ENCODE assay signal across 2 cellular contexts in genomic region chr4:176793060-176793605, GRCh38.
TF ChIP-seq lines count a peak whose summit lies in the region.

No MANE protein-coding gene starts in this region.

TF ChIP-seq in liver, 16 proteins besides CTCF, POLR2A, EP300 and RAD21:
- no peak for TF ChIP-seq EGR1 (IDR thresholded peaks at IDR 0.05; ENCODE audit: low read depth in 2 of 2)
- TF ChIP-seq HNF4A (conservative IDR thresholded peaks at IDR 0.05) = no peak
- no peak for TF ChIP-seq ZBTB33 (IDR thresholded peaks at IDR 0.05)
- TF ChIP-seq FOXA1 (IDR thresholded peaks at IDR 0.05) = no peak
- no peak for TF ChIP-seq YY1 (IDR thresholded peaks at IDR 0.05)
- TF ChIP-seq HNF4G (IDR thresholded peaks at IDR 0.05) = no peak
- no peak for TF ChIP-seq JUND (IDR thresholded peaks at IDR 0.05)
- TF ChIP-seq SP1 (IDR thresholded peaks at IDR 0.05) = no peak
- no peak for TF ChIP-seq FOXA2 (IDR thresholded peaks at IDR 0.05)
- no peak for TF ChIP-seq REST (IDR thresholded peaks at IDR 0.05)
- no peak for TF ChIP-seq GABPA (IDR thresholded peaks at IDR 0.05 in 1 of 2, conservative IDR thresholded peaks at IDR 0.05 in 1 of 2)
- TF ChIP-seq NR2F2 (IDR thresholded peaks at IDR 0.05) = no peak
- no peak for TF ChIP-seq TAF1 (conservative IDR thresholded peaks at IDR 0.05)
- TF ChIP-seq, protein P1, sequence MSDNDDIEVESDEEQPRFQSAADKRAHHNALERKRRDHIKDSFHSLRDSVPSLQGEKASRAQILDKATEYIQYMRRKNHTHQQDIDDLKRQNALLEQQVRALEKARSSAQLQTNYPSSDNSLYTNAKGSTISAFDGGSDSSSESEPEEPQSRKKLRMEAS (IDR thresholded peaks at IDR 0.05) = no peak
- TF ChIP-seq, protein P2, sequence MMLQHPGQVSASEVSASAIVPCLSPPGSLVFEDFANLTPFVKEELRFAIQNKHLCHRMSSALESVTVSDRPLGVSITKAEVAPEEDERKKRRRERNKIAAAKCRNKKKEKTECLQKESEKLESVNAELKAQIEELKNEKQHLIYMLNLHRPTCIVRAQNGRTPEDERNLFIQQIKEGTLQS (IDR thresholded peaks at IDR 0.05) = no peak
- TF ChIP-seq RXRA (IDR thresholded peaks at IDR 0.05) = no peak
TF ChIP-seq in liver: peak in this region for 0.

TF ChIP-seq in HepG2, 621 proteins besides CTCF, POLR2A, EP300 and RAD21:
- TF ChIP-seq HNRNPUL1 (IDR thresholded peaks at IDR 0.05; ENCODE audit: low read depth, low read length) (no peak), PCBP1 (IDR thresholded peaks at IDR 0.05; ENCODE audit: borderline replicate concordance, low read depth, low read length) (no peak), DPF2 (CRISPR knock-in tag; IDR thresholded peaks at IDR 0.05; ENCODE audit: borderline replicate concordance, low read depth) (no peak), ZNF776 (CRISPR knock-in tag; IDR thresholded peaks at IDR 0.05) (no peak), GZF1 (CRISPR knock-in tag; IDR thresholded peaks at IDR 0.05) (no peak), HMG20A (CRISPR knock-in tag; IDR thresholded peaks at IDR 0.05; ENCODE audit: borderline replicate concordance) (no peak), ZMAT3 (CRISPR knock-in tag; conservative IDR thresholded peaks at IDR 0.05) (no peak), ETS1 (CRISPR knock-in tag; IDR thresholded peaks at IDR 0.05) (no peak), ZBTB8A (CRISPR knock-in tag; IDR thresholded peaks at IDR 0.05; ENCODE audit: borderline replicate concordance, low read depth) (no peak), POLR2G (IDR thresholded peaks at IDR 0.05; ENCODE audit: low read depth, low read length) (no peak), AKNA (CRISPR knock-in tag; IDR thresholded peaks at IDR 0.05; ENCODE audit: borderline replicate concordance) (no peak), ZBTB3 (CRISPR knock-in tag; IDR thresholded peaks at IDR 0.05; ENCODE audit: borderline replicate concordance, low read depth) (no peak)
- TF ChIP-seq, protein P3, sequence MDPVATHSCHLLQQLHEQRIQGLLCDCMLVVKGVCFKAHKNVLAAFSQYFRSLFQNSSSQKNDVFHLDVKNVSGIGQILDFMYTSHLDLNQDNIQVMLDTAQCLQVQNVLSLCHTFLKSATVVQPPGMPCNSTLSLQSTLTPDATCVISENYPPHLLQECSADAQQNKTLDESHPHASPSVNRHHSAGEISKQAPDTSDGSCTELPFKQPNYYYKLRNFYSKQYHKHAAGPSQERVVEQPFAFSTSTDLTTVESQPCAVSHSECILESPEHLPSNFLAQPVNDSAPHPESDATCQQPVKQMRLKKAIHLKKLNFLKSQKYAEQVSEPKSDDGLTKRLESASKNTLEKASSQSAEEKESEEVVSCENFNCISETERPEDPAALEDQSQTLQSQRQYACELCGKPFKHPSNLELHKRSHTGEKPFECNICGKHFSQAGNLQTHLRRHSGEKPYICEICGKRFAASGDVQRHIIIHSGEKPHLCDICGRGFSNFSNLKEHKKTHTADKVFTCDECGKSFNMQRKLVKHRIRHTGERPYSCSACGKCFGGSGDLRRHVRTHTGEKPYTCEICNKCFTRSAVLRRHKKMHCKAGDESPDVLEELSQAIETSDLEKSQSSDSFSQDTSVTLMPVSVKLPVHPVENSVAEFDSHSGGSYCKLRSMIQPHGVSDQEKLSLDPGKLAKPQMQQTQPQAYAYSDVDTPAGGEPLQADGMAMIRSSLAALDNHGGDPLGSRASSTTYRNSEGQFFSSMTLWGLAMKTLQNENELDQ (CRISPR knock-in tag; IDR thresholded peaks at IDR 0.05; ENCODE audit: borderline replicate concordance) = no peak
